ENCODE assay signal across 8 cellular contexts in genomic region chr1:148336191-148336918, GRCh38.
A peak's percentile ranks its signal among the peaks of the same experiment; 100 is the strongest.
DNase-seq lines count a peak whose midpoint lies in the region; ATAC-seq, FAIRE-seq and TF ChIP-seq lines count a peak whose summit lies in the region.
"Not testable (repeated sequence)": the region's sequence is repeated elsewhere in the genome, so short reads cannot be mapped to it uniquely, and the experiment has no call there.

No MANE protein-coding gene starts in this region.

- H3K4ac ChIP-seq in mesenchymal stem cell (ENCODE audit: low read depth in 1 of 2, low read length in 2 of 2) = not testable (repeated sequence)

- not testable (repeated sequence) for H4K20me1 ChIP-seq in PC-3 (ENCODE audit: low read length); astrocyte (ENCODE audit: insufficient read depth, low read length)

- peak overlapping the region; percentile 100 for H3K27ac Mint-ChIP-seq in activated B cell treated with CpG ODN at 0.5 μM for 24 hours
- H3K27ac Mint-ChIP-seq in astrocyte (ENCODE audit: unreplicated experiment) = not testable (repeated sequence)

- not testable (repeated sequence) for H3K18ac ChIP-seq in mesenchymal stem cell (ENCODE audit: low read depth in 1 of 2, low read length in 2 of 2)

- DNase-seq in GDM1 (lab: John Stamatoyannopoulos, UW) (peak; percentile 12), PC-3 (peak; percentile 39), epithelial cell of esophagus (ENCODE audit: low read depth) (peak; percentile 43), mesenchymal stem cell (peak; percentile 34), small intestine (peak; percentile 14)
- not testable (repeated sequence) for DNase-seq in activated B cell treated with CpG ODN at 0.5 μM for 24 hours; astrocyte (ENCODE audit: low read depth)

- H2AK5ac ChIP-seq in mesenchymal stem cell (ENCODE audit: low read length, severe bottlenecking) = not testable (repeated sequence)

- not testable (repeated sequence) for FAIRE-seq in astrocyte (lab: Jason Lieb, UNC); small intestine (lab: Jason Lieb, UNC)

- H3K4me3 ChIP-seq in ACC112 (ENCODE audit: low read depth, low read length); astrocyte (ENCODE audit: insufficient read depth, low read depth, low read length); epithelial cell of esophagus (ENCODE audit: low read length); mesenchymal stem cell (ENCODE audit: insufficient read depth in 1 of 2, low read depth in 1 of 2, low read length in 2 of 2); small intestine (ENCODE audit: low read depth in 1 of 2, low read length in 2 of 2): not testable (repeated sequence)
- peak overlapping the region; percentile 21; the same call in 1 of the 2 replicates for H3K4me3 ChIP-seq in PC-3 (ENCODE audit: low read length)

- not testable (repeated sequence) for H3F3A ChIP-seq in PC-3 (ENCODE audit: low read length, unreplicated experiment)

- WGBS in mesenchymal stem cell = 56% methylated on average over 3 of the region's 4 CpGs
- 7 to 20% (median 16%) methylated on average over 4 of the region's 4 CpGs for WGBS in small intestine, 3 donors

- not testable (repeated sequence) for H3K23ac ChIP-seq in mesenchymal stem cell (ENCODE audit: low read length in 2 of 2)

- H2BK15ac ChIP-seq in mesenchymal stem cell (ENCODE audit: low read depth, poor library complexity, severe bottlenecking) = not testable (repeated sequence)

- not testable (repeated sequence) for H3K9me3 ChIP-seq in PC-3 (ENCODE audit: low read length); astrocyte (ENCODE audit: insufficient read depth, low read depth, low read length); mesenchymal stem cell (ENCODE audit: control insufficient read depth, low read length); small intestine (ENCODE audit: control insufficient read depth, low read depth)

- H3K27me3 ChIP-seq in ACC112 (ENCODE audit: insufficient read depth, low read length); PC-3 (ENCODE audit: low read length); astrocyte (ENCODE audit: insufficient read depth, low read length); mesenchymal stem cell (ENCODE audit: control insufficient read depth in 1 of 2, insufficient read depth in 1 of 2, low read length in 2 of 2); small intestine (ENCODE audit: control insufficient read depth in 2 of 2, insufficient read depth in 2 of 2, low read length in 2 of 2): not testable (repeated sequence)

- H2BK12ac ChIP-seq in mesenchymal stem cell (ENCODE audit: low read length in 2 of 2) = not testable (repeated sequence)

- peak overlapping the region; percentile 42 for H3K4me3 Mint-ChIP-seq in activated B cell treated with CpG ODN at 0.5 μM for 24 hours
- peak overlapping the region; percentile 24 for H3K4me3 Mint-ChIP-seq in astrocyte (ENCODE audit: unreplicated experiment)

- H3K4me2 ChIP-seq in PC-3 (ENCODE audit: low read length) = peak overlapping the region; percentile 35
- H3K4me2 ChIP-seq in astrocyte (ENCODE audit: low read length); mesenchymal stem cell (ENCODE audit: low read length, poor library complexity, severe bottlenecking): not testable (repeated sequence)

- CTCF ChIA-PET in PC-3 (lab: Charles Lee) = not testable (repeated sequence)
- CTCF ChIA-PET in activated B cell treated with CpG ODN at 0.5 μM for 24 hours (lab: Charles Lee) = interaction anchor here (1.0 kb wide), 1 partner anchor 9 kb away, joined by 3 read pairs; no protein-coding TSS in a partner anchor

- not testable (repeated sequence) for BruUV-seq in PC-3 (replicated peaks; lab: Mats Ljungman, UMichigan)

- not testable (repeated sequence) for H3K14ac ChIP-seq in mesenchymal stem cell (ENCODE audit: low read length in 2 of 2)

- H3K36me3 Mint-ChIP-seq in activated B cell treated with CpG ODN at 0.5 μM for 24 hours (ENCODE audit: low read depth); astrocyte (ENCODE audit: low read depth, unreplicated experiment): not testable (repeated sequence)

- not testable (repeated sequence) for H3K79me1 ChIP-seq in mesenchymal stem cell (replicated peaks; ENCODE audit: low read length, poor library complexity, severe bottlenecking)

- POLR2A ChIA-PET in PC-3 (lab: Charles Lee; ENCODE audit: unreplicated experiment) = interaction anchor here (0.6 kb wide), 1 partner anchor 73 kb away, joined by 3 read pairs; no protein-coding TSS in a partner anchor
- POLR2A ChIA-PET in activated B cell treated with CpG ODN at 0.5 μM for 24 hours (lab: Charles Lee) = interaction anchor here (0.7 to 3.9 kb wide), 7 partner anchors 15 to 1252 kb away, joined by 3 to 62 read pairs (median 18); no protein-coding TSS in a partner anchor

- peaks cover 32% of the 10 kb centered on the region for H3K4me1 Mint-ChIP-seq in activated B cell treated with CpG ODN at 0.5 μM for 24 hours
- not testable (repeated sequence) for H3K4me1 Mint-ChIP-seq in astrocyte (ENCODE audit: low read depth, unreplicated experiment)

- H3K9me2 ChIP-seq in PC-3 (replicated peaks; ENCODE audit: low read length) = not testable (repeated sequence)

- H3K4me1 ChIP-seq in ACC112 (ENCODE audit: control insufficient read depth, insufficient read depth, low read length, unreplicated experiment) = peaks cover 23% of the 10 kb centered on the region
- peaks cover 36% of the 10 kb centered on the region for H3K4me1 ChIP-seq in PC-3 (ENCODE audit: insufficient read depth, low read length)
- not testable (repeated sequence) for H3K4me1 ChIP-seq in astrocyte (ENCODE audit: insufficient read depth, low read length); mesenchymal stem cell (ENCODE audit: control insufficient read depth, insufficient read depth, low read depth, low read length); small intestine (ENCODE audit: control insufficient read depth in 2 of 2, insufficient read depth in 1 of 2, low read depth in 1 of 2, low read length in 1 of 2)

- not testable (repeated sequence) for H2AFZ ChIP-seq in ACC112 (ENCODE audit: low read length, unreplicated experiment); astrocyte (ENCODE audit: low read depth, low read length); mesenchymal stem cell (ENCODE audit: low read depth, low read length)
- H2AFZ ChIP-seq in PC-3 (ENCODE audit: low read length) = peak overlapping the region; percentile 27; the same call in 1 of the 2 replicates

- H3K9me3 Mint-ChIP-seq in activated B cell treated with CpG ODN at 0.5 μM for 24 hours; astrocyte (ENCODE audit: unreplicated experiment): not testable (repeated sequence)

- intact Hi-C loops in PC-3 (cut with micrococcal nuclease) = not testable (repeated sequence)
- intact Hi-C loops in activated B cell treated with CpG ODN at 0.5 μM for 24 hours (cut with micrococcal nuclease) = loop anchor here (10.0 kb wide), 1 partner anchor 302 kb away; no protein-coding TSS in a partner anchor

- H3K27ac ChIP-seq in ACC112 (ENCODE audit: low read depth, low read length) (peak overlapping the region; percentile 28), PC-3 (ENCODE audit: low read length) (peak overlapping the region; percentile 25; the same call in 1 of the 2 replicates)
- H3K27ac ChIP-seq in astrocyte (ENCODE audit: low read depth, low read length); mesenchymal stem cell (ENCODE audit: low read length, poor library complexity, severe bottlenecking); small intestine (ENCODE audit: low read depth in 1 of 2, low read length in 1 of 2): not testable (repeated sequence)

- H3K9ac ChIP-seq in PC-3 (ENCODE audit: low read length); astrocyte (ENCODE audit: low read length); mesenchymal stem cell (ENCODE audit: low read length): not testable (repeated sequence)

- H2BK5ac ChIP-seq in mesenchymal stem cell (ENCODE audit: low read depth, low read length, poor library complexity, severe bottlenecking) = not testable (repeated sequence)

- not testable (repeated sequence) for H3K36me3 ChIP-seq in ACC112 (ENCODE audit: insufficient read depth, low read length); PC-3 (ENCODE audit: low read depth, low read length); astrocyte (ENCODE audit: insufficient read depth, low read length); mesenchymal stem cell (ENCODE audit: control insufficient read depth in 1 of 2, insufficient read depth in 2 of 2, low read depth in 1 of 2, low read length in 2 of 2); small intestine (ENCODE audit: control insufficient read depth in 2 of 2, insufficient read depth in 2 of 2, low read length in 2 of 2)

- not testable (repeated sequence) for H3K27me3 Mint-ChIP-seq in activated B cell treated with CpG ODN at 0.5 μM for 24 hours; astrocyte (ENCODE audit: low read depth, unreplicated experiment)

- TF ChIP-seq CTCF in PC-3 (conservative IDR thresholded peaks at IDR 0.05; ENCODE audit: low read depth, low read length); activated B cell treated with CpG ODN at 0.5 μM for 24 hours (IDR thresholded peaks at IDR 0.05); astrocyte (IDR thresholded peaks at IDR 0.05; ENCODE audit: insufficient read depth, low read depth, low read length); epithelial cell of esophagus (IDR thresholded peaks at IDR 0.05; ENCODE audit: insufficient read depth, low read depth, low read length, missing control alignments): not testable (repeated sequence)

- not testable (repeated sequence) for H2BK120ac ChIP-seq in mesenchymal stem cell (ENCODE audit: low read depth, low read length)

- not testable (repeated sequence) for H3K79me2 ChIP-seq in ACC112 (ENCODE audit: control insufficient read depth, insufficient read depth, low read length, unreplicated experiment); PC-3 (ENCODE audit: low read length); astrocyte (ENCODE audit: insufficient read depth, low read length)

- not testable (repeated sequence) for H4K91ac ChIP-seq in mesenchymal stem cell (ENCODE audit: low read length)

- not testable (repeated sequence) for H4K8ac ChIP-seq in mesenchymal stem cell (ENCODE audit: low read length)

- ATAC-seq in PC-3; activated B cell treated with CpG ODN at 0.5 μM for 24 hours (ENCODE audit: low read depth): not testable (repeated sequence)
